ENCODE assay signal across 17 cellular contexts in genomic region chr2:179180242-179180641, GRCh38.
"Had no signal": no experiment of that assay in that cellular context is flagged by ENCODE, and none has a peak within 500 bp of the region (broad histone marks: within the 10 kb centered on the region; RNA-seq: fewer than 3 reads in every experiment).

No MANE protein-coding gene starts in this region.

- H3K27me3 ChIP-seq: esophagus muscularis mucosa, sigmoid colon, transverse colon had no signal

- H3K4me1 ChIP-seq: psoas muscle had no signal

- H3K9me3 ChIP-seq: esophagus muscularis mucosa, psoas muscle, sigmoid colon, transverse colon had no signal

- ATAC-seq: activated T-helper 17 cell treated with anti-CD3 and anti-CD28 coated beads, Interleukin-2, amount 50 U/mL, for 72 hours; naive thymus-derived CD4-positive, alpha-beta T cell; psoas muscle had no signal

- H3K4me3 ChIP-seq: esophagus muscularis mucosa, lung, psoas muscle, sigmoid colon, transverse colon had no signal

- H3K36me3 ChIP-seq: transverse colon had no signal

- H3K27ac ChIP-seq: esophagus muscularis mucosa, psoas muscle, sigmoid colon, transverse colon had no signal

- DNase-seq: activated CD4-positive, alpha-beta T cell treated with anti-CD3 and anti-CD28 coated beads, Interleukin-2, amount 10 ng/mL, durations not matched to agents 7 days and 5 days; activated CD4-positive, CD25-positive, alpha-beta regulatory T cell; activated naive CD4-positive, alpha-beta T cell treated with anti-CD3 and anti-CD28 coated beads, Interleukin-2, amount 50 U/mL, for 16 hours; activated T-cell treated with anti-CD3 and anti-CD28 coated beads for 4 hours; dermis blood vessel endothelial cell; foreskin fibroblast; naive thymus-derived CD4-positive, alpha-beta T cell; occipital lobe; psoas muscle; sigmoid colon; stimulated activated CD4-positive, alpha-beta T cell treated with anti-CD3 and anti-CD28 coated beads, Interleukin-12 subunit alpha, Interleukin-12 subunit beta, amount 100 ng/mL, for 4 hours; stimulated activated naive CD4-positive, alpha-beta T cell; substantia nigra; transverse colon had no signal
